In the genomic region with DNA sequence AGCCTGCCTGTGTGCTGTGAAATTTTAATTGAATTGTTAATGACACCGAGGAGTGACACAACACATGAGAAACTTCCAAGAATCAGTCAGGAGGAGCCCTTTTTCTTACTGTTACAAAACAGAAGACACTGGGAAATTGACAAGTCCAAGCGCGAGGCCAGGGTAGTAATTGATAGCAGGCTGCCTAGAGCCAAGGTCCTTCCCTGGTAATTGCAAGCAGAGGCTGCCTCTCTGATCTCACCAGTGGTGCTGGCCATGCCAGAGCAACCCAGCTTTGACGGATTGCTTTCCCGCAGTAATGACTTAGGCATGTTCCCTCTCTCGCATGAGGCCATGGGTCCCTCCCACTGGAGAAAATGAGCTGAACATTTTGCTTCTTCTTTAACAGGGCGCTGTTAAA, we compare ENCODE assay signal across 15 cellular contexts.
DNase-seq lines count a peak whose midpoint lies in the region; ATAC-seq and TF ChIP-seq lines count a peak whose summit lies in the region.
"Had no signal": no experiment of that assay in that cellular context is flagged by ENCODE, and none has a peak within 500 bp of the region (broad histone marks: within the 10 kb centered on the region; RNA-seq: fewer than 3 reads in every experiment).

No MANE protein-coding gene starts in this region.

- no peaks in the 10 kb centered on the region for H3K36me3 ChIP-seq in heart right ventricle
- no peaks in the 10 kb centered on the region for H3K36me3 ChIP-seq in fibroblast of lung (ENCODE audit: control insufficient read depth, insufficient read depth, low read length)
- H3K36me3 ChIP-seq: spleen had no signal

- peak overlapping the region; percentile 90 for H3K27ac Mint-ChIP-seq in nephron progenitor cell
- H3K27ac Mint-ChIP-seq: HFFc6; stimulated activated naive B cell treated with anti-CD40 and anti-IgM and Interleukin-4, amounts not matched to agents 10 μg/mL and 1 μg/mL and 100 μg/mL, for 72 hours had no signal

- no peaks in the 10 kb centered on the region for H3K27me3 ChIP-seq in heart right ventricle
- no peaks in the 10 kb centered on the region for H3K27me3 ChIP-seq in fibroblast of lung (ENCODE audit: control insufficient read depth, insufficient read depth, low read length)
- H3K27me3 ChIP-seq: spleen had no signal

- peaks cover 87% of the 10 kb centered on the region for H3K4me1 Mint-ChIP-seq in nephron progenitor cell
- H3K4me1 Mint-ChIP-seq: stimulated activated naive B cell treated with anti-CD40 and anti-IgM and Interleukin-4, amounts not matched to agents 10 μg/mL and 1 μg/mL and 100 μg/mL, for 72 hours had no signal

- H2AFZ ChIP-seq in fibroblast of lung (ENCODE audit: low read length): no peak overlapping the region

- peak; percentile 41 for DNase-seq in Right ventricle myocardium superior
- DNase-seq in heart right ventricle: no peak
- DNase-seq in fibroblast of lung (ENCODE audit: low read depth in 2 of 2): peak; percentile 77 to 90
- DNase-seq in nephron progenitor cell: peak; percentile 56
- no peak for DNase-seq in NCI-H2171 treated with DMSO at 0.1 percent for 48 hours (lab: John Stamatoyannopoulos, UW)
- DNase-seq in CD1c-positive myeloid dendritic cell (ENCODE audit: extremely low spot score): no peak
- DNase-seq: amniotic stem cell; GF-D8; HFFc6; MM.1S; NCI-H82; spleen; stimulated activated naive B cell treated with anti-CD40 and anti-IgM and Interleukin-4, amounts not matched to agents 10 μg/mL and 1 μg/mL and 100 μg/mL, for 72 hours had no signal

- intact Hi-C loops in Right ventricle myocardium superior (cut with DNase I) (no loop called here), heart right ventricle (cut with DNase I) (loop anchor here in 2 of 10 donors (5.0 to 10.0 kb wide), 2 partner anchors 138 to 141 kb away; a partner anchor contains a TSS)

- peak overlapping the region; percentile 58 for H3K4me3 Mint-ChIP-seq in nephron progenitor cell
- H3K4me3 Mint-ChIP-seq: HFFc6; stimulated activated naive B cell treated with anti-CD40 and anti-IgM and Interleukin-4, amounts not matched to agents 10 μg/mL and 1 μg/mL and 100 μg/mL, for 72 hours had no signal

- peaks cover 0 to 46% (median 20%) of the 10 kb centered on the region in 9 donors for H3K4me1 ChIP-seq in heart right ventricle
- H3K4me1 ChIP-seq in fibroblast of lung (ENCODE audit: control insufficient read depth, extremely low read depth, insufficient read depth, low read length): no peaks in the 10 kb centered on the region

- H3K79me2 ChIP-seq in fibroblast of lung (ENCODE audit: control insufficient read depth, insufficient read depth, low read length): no peaks in the 10 kb centered on the region

- H3K4me2 ChIP-seq in fibroblast of lung (ENCODE audit: extremely low read depth, insufficient read depth, low read length): no peak overlapping the region

- H3K27ac ChIP-seq in heart right ventricle: no peak overlapping the region
- no peak overlapping the region for H3K27ac ChIP-seq in fibroblast of lung (ENCODE audit: insufficient read depth, low read length)
- H3K27ac ChIP-seq: spleen had no signal

- H3K4me3 ChIP-seq in heart right ventricle: no peak overlapping the region
- H3K4me3 ChIP-seq in fibroblast of lung (replicated peaks in 1 of 4; ENCODE audit: control extremely low read depth in 1 of 4, insufficient read depth in 1 of 4, low read depth in 3 of 4, low read length in 4 of 4): no peak overlapping the region
- H3K4me3 ChIP-seq: spleen had no signal

- no peaks in the 10 kb centered on the region for H4K20me1 ChIP-seq in fibroblast of lung (ENCODE audit: control insufficient read depth, extremely low read depth, insufficient read depth, low read length)

- peaks cover 6% of the 10 kb centered on the region for H3K9me3 Mint-ChIP-seq in nephron progenitor cell
- H3K9me3 Mint-ChIP-seq: HFFc6; stimulated activated naive B cell treated with anti-CD40 and anti-IgM and Interleukin-4, amounts not matched to agents 10 μg/mL and 1 μg/mL and 100 μg/mL, for 72 hours had no signal

- peaks cover 3% of the 10 kb centered on the region for H3K27me3 Mint-ChIP-seq in nephron progenitor cell (ENCODE audit: low read depth, poor library complexity)

- H3K36me3 Mint-ChIP-seq in nephron progenitor cell (ENCODE audit: low read depth): no peaks in the 10 kb centered on the region
- H3K36me3 Mint-ChIP-seq: stimulated activated naive B cell treated with anti-CD40 and anti-IgM and Interleukin-4, amounts not matched to agents 10 μg/mL and 1 μg/mL and 100 μg/mL, for 72 hours had no signal

- 80% methylated on average over 7 of the region's 7 CpGs for WGBS in heart right ventricle, 2 donors

- no peak for TF ChIP-seq CTCF in heart right ventricle (IDR thresholded peaks at IDR 0.05)
- no peak for TF ChIP-seq CTCF in fibroblast of lung (conservative IDR thresholded peaks at IDR 0.05 in 1 of 2, IDR thresholded peaks at IDR 0.05 in 1 of 2; ENCODE audit: low read depth in 1 of 2, low read length in 2 of 2)
- TF ChIP-seq CTCF in nephron progenitor cell (IDR thresholded peaks at IDR 0.05): no peak

- ATAC-seq in Right ventricle myocardium superior (ENCODE audit: poor library complexity) (no peak), heart right ventricle (no peak), GM19324 (IDR thresholded peaks at IDR 0.05; ENCODE audit: low FRiP score, unreplicated experiment) (no peak), HG03045 (IDR thresholded peaks at IDR 0.05; ENCODE audit: unreplicated experiment) (no peak)
- ATAC-seq: stimulated activated naive B cell treated with anti-CD40 and anti-IgM and Interleukin-4, amounts not matched to agents 10 μg/mL and 1 μg/mL and 100 μg/mL, for 72 hours had no signal

- H3K9me3 ChIP-seq in heart right ventricle: no peaks in the 10 kb centered on the region
- no peaks in the 10 kb centered on the region for H3K9me3 ChIP-seq in fibroblast of lung (ENCODE audit: control insufficient read depth, insufficient read depth, low read depth, low read length)
- H3K9me3 ChIP-seq: spleen had no signal

- no peak overlapping the region for H3K9ac ChIP-seq in fibroblast of lung (ENCODE audit: insufficient read depth, low read length)

Comparison
In these comparisons a context has a peak if more than half of its experiments do, and no peak if none do; other contexts are left out.
1. DNase-seq: peak in Right ventricle myocardium superior (single experiment), fibroblast of lung (2 of 2) and nephron progenitor cell (single experiment); none in heart right ventricle (0 of 2), NCI-H2171 treated with DMSO at 0.1 percent for 48 hours (single experiment) and CD1c-positive myeloid dendritic cell (single experiment).